9 cellular contexts compared by ENCODE assay signal in genomic region chr4:121977251-121978168, GRCh38. TPM values are rescaled to one million over a fixed set of nuclear protein-coding genes. Genes with fewer than 3 reads are reported as not detected.
DNase-seq lines count a peak whose midpoint lies in the region; ATAC-seq and TF ChIP-seq lines count a peak whose summit lies in the region.
"Had no signal": no experiment of that assay in that cellular context is flagged by ENCODE, and none has a peak within 500 bp of the region (broad histone marks: within the 10 kb centered on the region; RNA-seq: fewer than 3 reads in every experiment).

No MANE protein-coding gene starts in this region.

- POLR2A ChIA-PET in RWPE1 (lab: Yijun Ruan, JAX; ENCODE audit: low non-redundant PET) (interaction anchor here (0.6 kb wide), 1 partner anchor 10 kb away, joined by 3 read pairs; no protein-coding TSS in a partner anchor), HEK293T (lab: Yijun Ruan, JAX) (no interaction called here)

- no peak for DNase-seq in activated CD8-positive, alpha-beta memory T cell treated with anti-CD3 and anti-CD28 coated beads, Interleukin-2, amount 10 ng/mL, durations not matched to agents 7 days and 5 days
- DNase-seq in activated CD8-positive, alpha-beta memory T cell treated with anti-CD3 and anti-CD28 coated beads, Interleukin-2, amount 50 U/mL, for 4 hours, result no peak
- DNase-seq in RWPE1 (ENCODE audit: low spot score), result peak; percentile 4
- DNase-seq in activated CD4-positive, alpha-beta T cell treated with anti-CD3 and anti-CD28 coated beads, Interleukin-2, amount 50 U/mL, for 1 hour, result no peak
- no peak for DNase-seq in HEK293T (ENCODE audit: extremely low spot score)
- no peak for DNase-seq in head of caudate nucleus

- no peaks in the 10 kb centered on the region for H3K9me3 Mint-ChIP-seq in activated CD8-positive, alpha-beta memory T cell treated with anti-CD3 and anti-CD28 coated beads, Interleukin-2, amount 10 ng/mL, durations not matched to agents 7 days and 5 days (ENCODE audit: low read depth)
- no peaks in the 10 kb centered on the region for H3K9me3 Mint-ChIP-seq in stimulated activated naive CD8-positive, alpha-beta T cell treated with anti-CD3 and anti-CD28 coated beads, Interleukin-15, Interleukin-2, amounts not matched to agents 100 ng/mL and 50 ng/mL, for 24 hours

- no peak overlapping the region for H3K27ac ChIP-seq in RWPE1

- TF ChIP-seq CTCF in RWPE1 (conservative IDR thresholded peaks at IDR 0.05; ENCODE audit: low read depth), result no peak

- H3K4me1 Mint-ChIP-seq in activated CD8-positive, alpha-beta memory T cell treated with anti-CD3 and anti-CD28 coated beads, Interleukin-2, amount 10 ng/mL, durations not matched to agents 7 days and 5 days, result peaks cover 11% of the 10 kb centered on the region
- H3K4me1 Mint-ChIP-seq in stimulated activated naive CD8-positive, alpha-beta T cell treated with anti-CD3 and anti-CD28 coated beads, Interleukin-15, Interleukin-2, amounts not matched to agents 100 ng/mL and 50 ng/mL, for 24 hours (ENCODE audit: low read depth), result peaks cover 17% of the 10 kb centered on the region

- intact Hi-C loops in head of caudate nucleus (cut with DNase I), result no loop called here

- H3K36me3 Mint-ChIP-seq in activated CD8-positive, alpha-beta memory T cell treated with anti-CD3 and anti-CD28 coated beads, Interleukin-2, amount 10 ng/mL, durations not matched to agents 7 days and 5 days, result no peaks in the 10 kb centered on the region
- no peaks in the 10 kb centered on the region for H3K36me3 Mint-ChIP-seq in stimulated activated naive CD8-positive, alpha-beta T cell treated with anti-CD3 and anti-CD28 coated beads, Interleukin-15, Interleukin-2, amounts not matched to agents 100 ng/mL and 50 ng/mL, for 24 hours (ENCODE audit: low read depth)

- ATAC-seq in activated CD8-positive, alpha-beta memory T cell treated with anti-CD3 and anti-CD28 coated beads, Interleukin-2, amount 10 ng/mL, durations not matched to agents 7 days and 5 days, result peak; percentile 55
- peak; percentile 79 for ATAC-seq in HG03039 (IDR thresholded peaks at IDR 0.05; ENCODE audit: unreplicated experiment)

- H3K27ac Mint-ChIP-seq in activated CD8-positive, alpha-beta memory T cell treated with anti-CD3 and anti-CD28 coated beads, Interleukin-2, amount 10 ng/mL, durations not matched to agents 7 days and 5 days, result no peak overlapping the region
- peak overlapping the region; percentile 26 for H3K27ac Mint-ChIP-seq in stimulated activated naive CD8-positive, alpha-beta T cell treated with anti-CD3 and anti-CD28 coated beads, Interleukin-15, Interleukin-2, amounts not matched to agents 100 ng/mL and 50 ng/mL, for 24 hours

- CTCF ChIA-PET in activated CD8-positive, alpha-beta memory T cell treated with anti-CD3 and anti-CD28 coated beads, Interleukin-2, amount 10 ng/mL, durations not matched to agents 7 days and 5 days (lab: Charles Lee), result interaction anchor here (1.2 kb wide), 1 partner anchor 28 kb away, joined by 5 read pairs; no protein-coding TSS in a partner anchor
- CTCF ChIA-PET in RWPE1 (lab: Yijun Ruan, JAX), result interaction anchor here (0.6 kb wide), 1 partner anchor 254 kb away, joined by 4 read pairs; no protein-coding TSS in a partner anchor
- CTCF ChIA-PET in HEK293T (lab: Yijun Ruan, JAX), result no interaction called here

- H3K27me3 Mint-ChIP-seq in activated CD8-positive, alpha-beta memory T cell treated with anti-CD3 and anti-CD28 coated beads, Interleukin-2, amount 10 ng/mL, durations not matched to agents 7 days and 5 days, result peaks cover 15% of the 10 kb centered on the region
- H3K27me3 Mint-ChIP-seq in stimulated activated naive CD8-positive, alpha-beta T cell treated with anti-CD3 and anti-CD28 coated beads, Interleukin-15, Interleukin-2, amounts not matched to agents 100 ng/mL and 50 ng/mL, for 24 hours, result peaks cover 18% of the 10 kb centered on the region

- H3K4me3 Mint-ChIP-seq in activated CD8-positive, alpha-beta memory T cell treated with anti-CD3 and anti-CD28 coated beads, Interleukin-2, amount 10 ng/mL, durations not matched to agents 7 days and 5 days, result no peak overlapping the region
- peak overlapping the region; percentile 17 for H3K4me3 Mint-ChIP-seq in stimulated activated naive CD8-positive, alpha-beta T cell treated with anti-CD3 and anti-CD28 coated beads, Interleukin-15, Interleukin-2, amounts not matched to agents 100 ng/mL and 50 ng/mL, for 24 hours

TF ChIP-seq in HEK293T, 16 proteins besides CTCF, POLR2A, EP300 and RAD21:
- TF ChIP-seq PKNOX1 (IDR thresholded peaks at IDR 0.05) (no peak), ARNT (IDR thresholded peaks at IDR 0.05) (no peak), FOXA1 (IDR thresholded peaks at IDR 0.05) (no peak), ELF4 (IDR thresholded peaks at IDR 0.05) (no peak), TARDBP (IDR thresholded peaks at IDR 0.05) (no peak), L3MBTL2 (conservative IDR thresholded peaks at IDR 0.05) (no peak), BHLHE40 (IDR thresholded peaks at IDR 0.05; ENCODE audit: borderline replicate concordance) (no peak), SP1 (IDR thresholded peaks at IDR 0.05) (no peak), FOXM1 (IDR thresholded peaks at IDR 0.05; ENCODE audit: borderline replicate concordance) (no peak), CTBP1 (IDR thresholded peaks at IDR 0.05; ENCODE audit: borderline replicate concordance) (no peak), SUZ12 (IDR thresholded peaks at IDR 0.05) (no peak)

RNA-seq across cellular contexts. Expression of gene TRPC3, which starts 25.6 kb away (rescaled TPM):
- total RNA-seq in activated CD8-positive, alpha-beta memory T cell treated with anti-CD3 and anti-CD28 coated beads, Interleukin-2, amount 10 ng/mL, durations not matched to agents 7 days and 5 days, result 1 to 10 TPM in 1 of 2 experiments, under 1 TPM in 1; 0.84 to 2.1 TPM
- total RNA-seq: endothelial cell of umbilical vein had no signal
